28 cellular contexts compared by ENCODE assay signal in genomic region chr11:6660712-6661111, GRCh38.
"Had no signal": no experiment of that assay in that cellular context is flagged by ENCODE, and none has a peak within 500 bp of the region (broad histone marks: within the 10 kb centered on the region; RNA-seq: fewer than 3 reads in every experiment).

No MANE protein-coding gene starts in this region.

- DNase-seq: activated CD4-positive, alpha-beta T cell treated with anti-CD3 and anti-CD28 coated beads, Interleukin-2, amount 10 ng/mL, durations not matched to agents 24 days and 14 days; activated CD4-positive, alpha-beta T cell treated with anti-CD3 and anti-CD28 coated beads, Interleukin-2, amount 50 U/mL, for 4 hours; activated CD8-positive, alpha-beta T cell treated with anti-CD3 and anti-CD28 coated beads for 36 hours; activated effector memory CD4-positive, alpha-beta T cell treated with anti-CD3 and anti-CD28 coated beads, Interleukin-2, amount 50 U/mL, for 16 hours; activated naive CD4-positive, alpha-beta T cell; activated naive CD4-positive, alpha-beta T cell treated with anti-CD3 and anti-CD28 coated beads, Interleukin-2, amount 50 U/mL, for 16 hours; activated naive CD8-positive, alpha-beta T cell treated with anti-CD3 and anti-CD28 coated beads for 36 hours; activated T-cell treated with anti-CD3 and anti-CD28 coated beads, Interleukin-2, amount 50 U/mL, for 1 hour; activated T-cell treated with anti-CD3 and anti-CD28 coated beads, Interleukin-2, amount 50 U/mL, for 72 hours; amniotic stem cell; aorta; brain microvascular endothelial cell; colonic mucosa; MM.1S; NCI-H1092; NCI-H1436 treated with DMSO at 0.1 percent for 48 hours; NCI-H1694 treated with DMSO at 0.1 percent for 48 hours; NCI-H2029; NCI-H2171; NCI-H510A; NCI-H526; NCI-H748 treated with DMSO at 0.1 percent for 48 hours; NK-92 treated with Interleukin-12 subunit alpha and Interleukin-12 subunit beta, amount 100 ng/mL, for 24 hours; PC-9; Right ventricle myocardium superior; SJCRH30; T1000 had no signal

- ATAC-seq: activated CD8-positive, alpha-beta T cell treated with anti-CD3 and anti-CD28 coated beads for 36 hours; activated T-cell treated with anti-CD3 and anti-CD28 coated beads, Interleukin-2, amount 50 U/mL, for 72 hours; activated T-helper 17 cell treated with anti-CD3 and anti-CD28 coated beads, Interleukin-2, amount 50 U/mL, for 72 hours had no signal
